In genomic region chr16:71626858-71627213, GRCh38 we compare ENCODE assay signal across 10 cellular contexts. TPM values are rescaled to one million over a fixed set of nuclear protein-coding genes. Genes with fewer than 3 reads are reported as not detected.
A peak's percentile ranks its signal among the peaks of the same experiment; 100 is the strongest.
DNase-seq lines count a peak whose midpoint lies in the region; ATAC-seq, FAIRE-seq and TF ChIP-seq lines count a peak whose summit lies in the region.
"Had no signal": no experiment of that assay in that cellular context is flagged by ENCODE, and none has a peak within 500 bp of the region (broad histone marks: within the 10 kb centered on the region; RNA-seq: fewer than 3 reads in every experiment).

No MANE protein-coding gene starts in this region.

- H3K9me3 ChIP-seq in NT2/D1 (ENCODE audit: insufficient read depth, low read length) (no peaks in the 10 kb centered on the region), esophagus squamous epithelium (no peaks in the 10 kb centered on the region), neuronal stem cell (replicated peaks in 1 of 2; ENCODE audit: control insufficient read depth in 2 of 2, insufficient read depth in 1 of 2, low read depth in 1 of 2, low read length in 2 of 2) (peaks cover 1 to 3% of the 10 kb centered on the region in 2 donors)
- H3K9me3 ChIP-seq in CD4-positive, alpha-beta T cell (ENCODE audit: control insufficient read depth, low read length) = no peaks in the 10 kb centered on the region
- H3K9me3 ChIP-seq: tibial artery had no signal

- TF ChIP-seq CTCF in esophagus squamous epithelium (IDR thresholded peaks at IDR 0.05) = no peak
- TF ChIP-seq CTCF in CD4-positive, alpha-beta T cell (IDR thresholded peaks at IDR 0.05) = no peak

- H3K4me3 ChIP-seq in NT2/D1 (ENCODE audit: insufficient read length, low read depth) = peak overlapping the region; percentile 75
- H3K4me3 ChIP-seq in esophagus squamous epithelium = peak overlapping the region; percentile 61 to 72 (median 68)
- peak overlapping the region; percentile 43 to 77 for H3K4me3 ChIP-seq in neuronal stem cell (ENCODE audit: low read length in 2 of 2)

- peaks cover 12% of the 10 kb centered on the region for H3K4me1 ChIP-seq in NT2/D1 (ENCODE audit: insufficient read depth, insufficient read length)
- peaks cover 9 to 54% (median 12%) of the 10 kb centered on the region in 3 donors for H3K4me1 ChIP-seq in esophagus squamous epithelium
- peaks cover 2 to 11% of the 10 kb centered on the region in 2 donors for H3K4me1 ChIP-seq in neuronal stem cell (ENCODE audit: control insufficient read depth in 2 of 2, insufficient read depth in 1 of 2, low read depth in 1 of 2, low read length in 2 of 2)

- H3K27me3 Mint-ChIP-seq in CD4-positive, alpha-beta T cell = peaks cover 27% of the 10 kb centered on the region

- H3K79me1 ChIP-seq in neuronal stem cell (ENCODE audit: low read depth, low read length) = no peaks in the 10 kb centered on the region

- no peak for TF ChIP-seq POLR2A in esophagus squamous epithelium (IDR thresholded peaks at IDR 0.05)

- H2BK5ac ChIP-seq in neuronal stem cell (ENCODE audit: low read length) = no peak overlapping the region

- H3K36me3 ChIP-seq in NT2/D1 (ENCODE audit: insufficient read depth, insufficient read length, low read length) (no peaks in the 10 kb centered on the region), esophagus squamous epithelium (no peaks in the 10 kb centered on the region), neuronal stem cell (replicated peaks in 1 of 2; ENCODE audit: control insufficient read depth in 2 of 2, insufficient read depth in 2 of 2, low read length in 2 of 2) (peaks cover 0 to 2% of the 10 kb centered on the region in 2 donors)
- H3K36me3 ChIP-seq: tibial artery had no signal

- peaks cover 6% of the 10 kb centered on the region for H3K4me1 Mint-ChIP-seq in CD4-positive, alpha-beta T cell (ENCODE audit: low read depth)

- ATAC-seq in CD4-positive, alpha-beta T cell (ENCODE audit: poor library complexity) = no peak
- ATAC-seq in GM21529 (IDR thresholded peaks at IDR 0.05; ENCODE audit: unreplicated experiment) = no peak

- peak; percentile 93 for FAIRE-seq in G401.6 (lab: Jason Lieb, UNC)

- peak overlapping the region; percentile 31 for H3K18ac ChIP-seq in neuronal stem cell (ENCODE audit: low read length)

- CTCF ChIA-PET in CD4-positive, alpha-beta T cell (lab: Charles Lee) = no interaction called here

- H3K27me3 ChIP-seq in NT2/D1 (ENCODE audit: insufficient read depth, insufficient read length) (peaks cover 39% of the 10 kb centered on the region), esophagus squamous epithelium (peaks cover 0 to 61% (median 14%) of the 10 kb centered on the region in 4 donors), neuronal stem cell (ENCODE audit: control insufficient read depth in 3 of 3, insufficient read depth in 3 of 3, low read depth in 1 of 3, low read length in 3 of 3) (peaks cover 8 to 47% (median 30%) of the 10 kb centered on the region in 3 experiments)
- peaks cover 36% of the 10 kb centered on the region for H3K27me3 ChIP-seq in CD4-positive, alpha-beta T cell (ENCODE audit: control insufficient read depth, insufficient read depth, low read length)

- no peak overlapping the region for H3K23ac ChIP-seq in neuronal stem cell (ENCODE audit: low read depth, low read length, poor library complexity)

- H3K4me3 Mint-ChIP-seq in CD4-positive, alpha-beta T cell = no peak overlapping the region

- peak overlapping the region; percentile 67 for H2BK15ac ChIP-seq in neuronal stem cell (ENCODE audit: low read length)

- WGBS in esophagus squamous epithelium, 2 donors = no CpG with 5 or more reads among the region's 13 CpGs
- no CpG with 5 or more reads among the region's 13 CpGs for WGBS in neuronal stem cell (ENCODE audit: extremely low coverage in 2 of 2, insufficient read length in 2 of 2, insufficient replicate concordance in 1 of 2), 2 donors

- peak overlapping the region; percentile 97 for H2AFZ ChIP-seq in neuronal stem cell (ENCODE audit: low read length)

- DNase-seq in NT2/D1 (ENCODE audit: low read depth, low spot score) (no peak), esophagus squamous epithelium (lab: John Stamatoyannopoulos, UW) (no peak), neuronal stem cell (ENCODE audit: low spot score) (no peak), MV-4-11 (lab: John Stamatoyannopoulos, UW) (no peak), NCI-H1048 (lab: John Stamatoyannopoulos, UW) (no peak)
- DNase-seq in CD4-positive, alpha-beta T cell = no peak

- H2BK120ac ChIP-seq in neuronal stem cell (ENCODE audit: low read depth, low read length) = peak overlapping the region; percentile 47

- H3K36me3 Mint-ChIP-seq in CD4-positive, alpha-beta T cell (ENCODE audit: low read depth) = no peaks in the 10 kb centered on the region

- intact Hi-C loops in esophagus squamous epithelium (cut with DNase I) = no loop called here
- intact Hi-C loops in CD4-positive, alpha-beta T cell (cut with DNase I, micrococcal nuclease) = no loop called here

- H3K4me2 ChIP-seq in neuronal stem cell (ENCODE audit: insufficient read depth, low read length, poor library complexity, severe bottlenecking) = peak overlapping the region; percentile 80

- H3K27ac Mint-ChIP-seq in CD4-positive, alpha-beta T cell = no peak overlapping the region

- peak overlapping the region; percentile 34 to 74 (median 70) for H3K27ac ChIP-seq in esophagus squamous epithelium
- H3K27ac ChIP-seq in neuronal stem cell (replicated peaks; ENCODE audit: low read length) = no peak overlapping the region
- no peak overlapping the region for H3K27ac ChIP-seq in CD4-positive, alpha-beta T cell (ENCODE audit: low read depth, low read length)
- H3K27ac ChIP-seq: tibial artery had no signal

- no peak overlapping the region for H2BK12ac ChIP-seq in neuronal stem cell (ENCODE audit: low read length)

- no peak overlapping the region for H3K4ac ChIP-seq in neuronal stem cell (ENCODE audit: low read length)

- H3K9me3 Mint-ChIP-seq in CD4-positive, alpha-beta T cell = no peaks in the 10 kb centered on the region

- no peak overlapping the region for H2AK5ac ChIP-seq in neuronal stem cell (ENCODE audit: low read depth, low read length)

- H3K14ac ChIP-seq in neuronal stem cell (ENCODE audit: low read length) = no peak overlapping the region

- H4K8ac ChIP-seq in neuronal stem cell (ENCODE audit: low read depth, low read length) = no peak overlapping the region

- H4K91ac ChIP-seq in neuronal stem cell (ENCODE audit: low read depth, low read length, poor library complexity) = no peak overlapping the region

- peak overlapping the region; percentile 82 for H3K9ac ChIP-seq in NT2/D1 (ENCODE audit: insufficient read length, low read depth)
- no peak overlapping the region for H3K9ac ChIP-seq in neuronal stem cell (ENCODE audit: low read depth, low read length, poor library complexity)

- POLR2A ChIA-PET in CD4-positive, alpha-beta T cell (lab: Charles Lee) = no interaction called here

RNA-seq across cellular contexts. Expression of gene MARVELD3, which starts 0.9 kb away (rescaled TPM):
- 10 to 100 TPM in 2 of 4 donors, 1 to 10 TPM in 2; 6.5 to 11.8 (median 9.8) TPM for total RNA-seq in esophagus squamous epithelium
- 0.04 TPM for polyA plus RNA-seq in neuronal stem cell (2013, experiment 1 of 2)
- polyA plus RNA-seq in neuronal stem cell (2013, experiment 2 of 2) = 0.10 TPM
- total RNA-seq in CD4-positive, alpha-beta T cell = not detected
- total RNA-seq: myocyte had no signal

RNA-seq across cellular contexts. Expression of gene TAT, which starts 49.9 kb away (rescaled TPM):
- total RNA-seq in esophagus squamous epithelium = not detected
- polyA plus RNA-seq in neuronal stem cell (2013, experiment 1 of 2) = 0.03 TPM
- polyA plus RNA-seq in neuronal stem cell (2013, experiment 2 of 2) = not detected
- not detected for total RNA-seq in CD4-positive, alpha-beta T cell
- total RNA-seq: myocyte had no signal

Comparison
In these comparisons a context has a peak if more than half of its experiments do, and no peak if none do; other contexts are left out.
1. H3K27ac ChIP-seq: peak in esophagus squamous epithelium (4 of 4); none in neuronal stem cell (single experiment) and CD4-positive, alpha-beta T cell (single experiment).
2. RNA of gene MARVELD3, which starts 0.9 kb away (total RNA-seq): 6.5 to 11.8 TPM in esophagus squamous epithelium; not detected in CD4-positive, alpha-beta T cell; every median in the first group is over 4 times any median in the second.
3. Peak in every context shown above with its lines, with median percentiles within 50 percentile points of each other: H3K4me3 ChIP-seq.